In the genomic region with DNA sequence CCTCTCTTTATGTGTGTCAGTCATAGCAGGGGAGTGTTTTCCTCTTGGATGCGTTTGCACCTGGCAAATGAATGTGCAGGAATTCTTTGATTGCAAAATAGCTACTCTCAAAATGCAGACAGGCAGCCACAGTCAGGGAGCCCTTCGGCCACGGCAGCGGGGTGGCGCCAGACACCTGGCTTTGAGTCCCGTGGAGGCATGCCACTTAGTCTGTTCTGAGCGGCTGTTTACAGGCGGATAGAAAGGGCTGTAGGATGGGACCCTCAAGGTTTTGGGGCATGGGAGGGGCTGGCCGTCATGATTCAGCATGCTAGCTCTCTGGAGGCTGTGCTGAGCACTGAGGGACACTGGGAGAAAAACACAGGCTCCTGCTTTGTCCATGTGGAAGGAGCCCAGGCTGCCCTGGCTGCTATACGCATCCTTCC, we compare ENCODE assay signal across 1 cellular context.
TF ChIP-seq lines count a peak whose summit lies in the region.

No MANE protein-coding gene starts in this region.

TF ChIP-seq in HepG2, 621 proteins besides CTCF, POLR2A, EP300 and RAD21 (continued from another document and continues in another):
- TF ChIP-seq NR1H2 (CRISPR knock-in tag; IDR thresholded peaks at IDR 0.05; ENCODE audit: borderline replicate concordance, low read depth): no peak
- TF ChIP-seq JUN (CRISPR knock-in tag; IDR thresholded peaks at IDR 0.05): no peak
- TF ChIP-seq SCMH1 (CRISPR knock-in tag; IDR thresholded peaks at IDR 0.05; ENCODE audit: borderline replicate concordance): no peak
- TF ChIP-seq PHF8 (CRISPR knock-in tag; IDR thresholded peaks at IDR 0.05): no peak
- TF ChIP-seq, protein P1, sequence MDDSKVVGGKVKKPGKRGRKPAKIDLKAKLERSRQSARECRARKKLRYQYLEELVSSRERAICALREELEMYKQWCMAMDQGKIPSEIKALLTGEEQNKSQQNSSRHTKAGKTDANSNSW (CRISPR knock-in tag; IDR thresholded peaks at IDR 0.05; ENCODE audit: borderline replicate concordance): no peak
- no peak for TF ChIP-seq ZNF773 (CRISPR knock-in tag; IDR thresholded peaks at IDR 0.05; ENCODE audit: borderline replicate concordance)
- TF ChIP-seq IKZF1 (IDR thresholded peaks at IDR 0.05): no peak
- TF ChIP-seq, protein P2, sequence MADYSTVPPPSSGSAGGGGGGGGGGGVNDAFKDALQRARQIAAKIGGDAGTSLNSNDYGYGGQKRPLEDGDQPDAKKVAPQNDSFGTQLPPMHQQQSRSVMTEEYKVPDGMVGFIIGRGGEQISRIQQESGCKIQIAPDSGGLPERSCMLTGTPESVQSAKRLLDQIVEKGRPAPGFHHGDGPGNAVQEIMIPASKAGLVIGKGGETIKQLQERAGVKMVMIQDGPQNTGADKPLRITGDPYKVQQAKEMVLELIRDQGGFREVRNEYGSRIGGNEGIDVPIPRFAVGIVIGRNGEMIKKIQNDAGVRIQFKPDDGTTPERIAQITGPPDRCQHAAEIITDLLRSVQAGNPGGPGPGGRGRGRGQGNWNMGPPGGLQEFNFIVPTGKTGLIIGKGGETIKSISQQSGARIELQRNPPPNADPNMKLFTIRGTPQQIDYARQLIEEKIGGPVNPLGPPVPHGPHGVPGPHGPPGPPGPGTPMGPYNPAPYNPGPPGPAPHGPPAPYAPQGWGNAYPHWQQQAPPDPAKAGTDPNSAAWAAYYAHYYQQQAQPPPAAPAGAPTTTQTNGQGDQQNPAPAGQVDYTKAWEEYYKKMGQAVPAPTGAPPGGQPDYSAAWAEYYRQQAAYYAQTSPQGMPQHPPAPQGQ (CRISPR knock-in tag; IDR thresholded peaks at IDR 0.05; ENCODE audit: borderline replicate concordance): no peak
- no peak for TF ChIP-seq ZC3H4 (CRISPR knock-in tag; IDR thresholded peaks at IDR 0.05; ENCODE audit: borderline replicate concordance)
- no peak for TF ChIP-seq CBX5 (CRISPR knock-in tag; IDR thresholded peaks at IDR 0.05; ENCODE audit: borderline replicate concordance)
- TF ChIP-seq FOXK1 (CRISPR knock-in tag; IDR thresholded peaks at IDR 0.05; ENCODE audit: borderline replicate concordance, low read depth): peak; percentile 33; the same call in 1 of the 2 replicates
- no peak for TF ChIP-seq MAFK (conservative IDR thresholded peaks at IDR 0.05 in 1 of 2, IDR thresholded peaks at IDR 0.05 in 1 of 2; ENCODE audit: low read length in 2 of 2)
- no peak for TF ChIP-seq ARNTL (CRISPR knock-in tag; IDR thresholded peaks at IDR 0.05)
- TF ChIP-seq ZNF850 (CRISPR knock-in tag; conservative IDR thresholded peaks at IDR 0.05): no peak
- peak; percentile 65; the same call in 1 of the 2 replicates for TF ChIP-seq ZNF501 (CRISPR knock-in tag; IDR thresholded peaks at IDR 0.05)
- TF ChIP-seq ZBTB21 (CRISPR knock-in tag; IDR thresholded peaks at IDR 0.05): no peak
- TF ChIP-seq, protein P3, sequence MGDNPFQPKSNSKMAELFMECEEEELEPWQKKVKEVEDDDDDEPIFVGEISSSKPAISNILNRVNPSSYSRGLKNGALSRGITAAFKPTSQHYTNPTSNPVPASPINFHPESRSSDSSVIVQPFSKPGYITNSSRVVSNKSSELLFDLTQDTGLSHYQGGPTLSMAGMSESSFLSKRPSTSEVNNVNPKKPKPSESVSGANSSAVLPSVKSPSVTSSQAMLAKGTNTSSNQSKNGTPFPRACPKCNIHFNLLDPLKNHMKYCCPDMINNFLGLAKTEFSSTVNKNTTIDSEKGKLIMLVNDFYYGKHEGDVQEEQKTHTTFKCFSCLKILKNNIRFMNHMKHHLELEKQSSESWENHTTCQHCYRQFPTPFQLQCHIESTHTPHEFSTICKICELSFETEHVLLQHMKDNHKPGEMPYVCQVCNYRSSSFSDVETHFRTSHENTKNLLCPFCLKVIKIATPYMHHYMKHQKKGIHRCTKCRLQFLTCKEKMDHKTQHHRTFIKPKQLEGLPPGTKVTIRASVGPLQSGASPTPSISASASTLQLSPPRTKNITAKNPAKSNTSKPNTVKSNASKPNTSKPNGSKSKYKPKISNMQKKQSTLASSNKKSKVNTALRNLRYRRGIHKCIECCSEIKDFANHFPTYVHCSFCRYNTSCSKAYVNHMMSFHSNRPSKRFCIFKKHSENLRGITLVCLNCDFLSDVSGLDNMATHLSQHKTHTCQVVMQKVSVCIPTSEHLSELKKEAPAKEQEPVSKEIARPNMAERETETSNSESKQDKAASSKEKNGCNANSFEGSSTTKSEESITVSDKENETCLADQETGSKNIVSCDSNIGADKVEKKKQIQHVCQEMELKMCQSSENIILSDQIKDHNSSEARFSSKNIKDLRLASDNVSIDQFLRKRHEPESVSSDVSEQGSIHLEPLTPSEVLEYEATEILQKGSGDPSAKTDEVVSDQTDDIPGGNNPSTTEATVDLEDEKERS (CRISPR knock-in tag; IDR thresholded peaks at IDR 0.05): no peak
- TF ChIP-seq MED8 (CRISPR knock-in tag; IDR thresholded peaks at IDR 0.05; ENCODE audit: insufficient replicate concordance): no peak
- no peak for TF ChIP-seq ZNF720 (CRISPR knock-in tag; IDR thresholded peaks at IDR 0.05)
- no peak for TF ChIP-seq ZSCAN30 (CRISPR knock-in tag; IDR thresholded peaks at IDR 0.05)
- TF ChIP-seq, protein P4, sequence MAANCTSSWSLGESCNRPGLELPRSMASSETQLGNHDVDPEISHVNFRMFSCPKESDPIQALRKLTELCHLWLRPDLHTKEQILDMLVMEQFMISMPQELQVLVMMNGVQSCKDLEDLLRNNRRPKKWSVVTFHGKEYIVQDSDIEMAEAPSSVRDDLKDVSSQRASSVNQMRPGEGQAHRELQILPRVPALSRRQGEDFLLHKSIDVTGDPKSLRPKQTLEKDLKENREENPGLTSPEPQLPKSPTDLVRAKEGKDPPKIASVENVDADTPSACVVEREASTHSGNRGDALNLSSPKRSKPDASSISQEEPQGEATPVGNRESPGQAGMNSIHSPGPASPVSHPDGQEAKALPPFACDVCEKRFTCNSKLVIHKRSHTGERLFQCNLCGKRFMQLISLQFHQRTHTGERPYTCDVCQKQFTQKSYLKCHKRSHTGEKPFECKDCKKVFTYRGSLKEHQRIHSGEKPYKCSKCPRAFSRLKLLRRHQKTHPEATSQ (CRISPR knock-in tag; IDR thresholded peaks at IDR 0.05; ENCODE audit: borderline replicate concordance): no peak
- no peak for TF ChIP-seq HNF4A (CRISPR knock-in tag; IDR thresholded peaks at IDR 0.05)
- no peak for TF ChIP-seq ZSCAN22 (CRISPR knock-in tag; IDR thresholded peaks at IDR 0.05)
- TF ChIP-seq KLF15 (CRISPR knock-in tag; IDR thresholded peaks at IDR 0.05; ENCODE audit: borderline replicate concordance): no peak
- TF ChIP-seq ZZZ3 (CRISPR knock-in tag; IDR thresholded peaks at IDR 0.05; ENCODE audit: borderline replicate concordance): no peak
- no peak for TF ChIP-seq SMARCC2 (IDR thresholded peaks at IDR 0.05)
- no peak for TF ChIP-seq ZNF350 (CRISPR knock-in tag; IDR thresholded peaks at IDR 0.05; ENCODE audit: borderline replicate concordance, low read depth)
- TF ChIP-seq TEAD3 (CRISPR knock-in tag; optimal IDR thresholded peaks at IDR 0.05; ENCODE audit: borderline replicate concordance): peak; percentile 26
- no peak for TF ChIP-seq ZNF615 (CRISPR knock-in tag; IDR thresholded peaks at IDR 0.05; ENCODE audit: borderline replicate concordance)
- TF ChIP-seq AGO2 (optimal IDR thresholded peaks at IDR 0.05; ENCODE audit: low read depth, low read length): no peak
- TF ChIP-seq TSC22D2 (CRISPR knock-in tag; IDR thresholded peaks at IDR 0.05; ENCODE audit: borderline replicate concordance): no peak
- no peak for TF ChIP-seq ZNF326 (CRISPR knock-in tag; IDR thresholded peaks at IDR 0.05; ENCODE audit: borderline replicate concordance)
- TF ChIP-seq, protein P5, sequence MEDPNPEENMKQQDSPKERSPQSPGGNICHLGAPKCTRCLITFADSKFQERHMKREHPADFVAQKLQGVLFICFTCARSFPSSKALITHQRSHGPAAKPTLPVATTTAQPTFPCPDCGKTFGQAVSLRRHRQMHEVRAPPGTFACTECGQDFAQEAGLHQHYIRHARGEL (CRISPR knock-in tag; IDR thresholded peaks at IDR 0.05): no peak
- TF ChIP-seq CAMTA2 (CRISPR knock-in tag; IDR thresholded peaks at IDR 0.05; ENCODE audit: borderline replicate concordance): no peak
- TF ChIP-seq SMAD3 (CRISPR knock-in tag; IDR thresholded peaks at IDR 0.05): peak; percentile 53; the same call in 1 of the 2 replicates
- no peak for TF ChIP-seq MTF2 (CRISPR knock-in tag; IDR thresholded peaks at IDR 0.05; ENCODE audit: borderline replicate concordance)
- TF ChIP-seq, protein P6, sequence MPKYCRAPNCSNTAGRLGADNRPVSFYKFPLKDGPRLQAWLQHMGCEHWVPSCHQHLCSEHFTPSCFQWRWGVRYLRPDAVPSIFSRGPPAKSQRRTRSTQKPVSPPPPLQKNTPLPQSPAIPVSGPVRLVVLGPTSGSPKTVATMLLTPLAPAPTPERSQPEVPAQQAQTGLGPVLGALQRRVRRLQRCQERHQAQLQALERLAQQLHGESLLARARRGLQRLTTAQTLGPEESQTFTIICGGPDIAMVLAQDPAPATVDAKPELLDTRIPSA (CRISPR knock-in tag; IDR thresholded peaks at IDR 0.05; ENCODE audit: borderline replicate concordance): 0 out of 2 replicates have a peak, but pooled peaks have one; percentile 35
- TF ChIP-seq, protein P7, sequence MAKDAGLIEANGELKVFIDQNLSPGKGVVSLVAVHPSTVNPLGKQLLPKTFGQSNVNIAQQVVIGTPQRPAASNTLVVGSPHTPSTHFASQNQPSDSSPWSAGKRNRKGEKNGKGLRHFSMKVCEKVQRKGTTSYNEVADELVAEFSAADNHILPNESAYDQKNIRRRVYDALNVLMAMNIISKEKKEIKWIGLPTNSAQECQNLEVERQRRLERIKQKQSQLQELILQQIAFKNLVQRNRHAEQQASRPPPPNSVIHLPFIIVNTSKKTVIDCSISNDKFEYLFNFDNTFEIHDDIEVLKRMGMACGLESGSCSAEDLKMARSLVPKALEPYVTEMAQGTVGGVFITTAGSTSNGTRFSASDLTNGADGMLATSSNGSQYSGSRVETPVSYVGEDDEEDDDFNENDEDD (CRISPR knock-in tag; IDR thresholded peaks at IDR 0.05; ENCODE audit: borderline replicate concordance): no peak
- peak; percentile 54 for TF ChIP-seq XRCC5 (optimal IDR thresholded peaks at IDR 0.05; ENCODE audit: low read length)
- TF ChIP-seq, protein P8, sequence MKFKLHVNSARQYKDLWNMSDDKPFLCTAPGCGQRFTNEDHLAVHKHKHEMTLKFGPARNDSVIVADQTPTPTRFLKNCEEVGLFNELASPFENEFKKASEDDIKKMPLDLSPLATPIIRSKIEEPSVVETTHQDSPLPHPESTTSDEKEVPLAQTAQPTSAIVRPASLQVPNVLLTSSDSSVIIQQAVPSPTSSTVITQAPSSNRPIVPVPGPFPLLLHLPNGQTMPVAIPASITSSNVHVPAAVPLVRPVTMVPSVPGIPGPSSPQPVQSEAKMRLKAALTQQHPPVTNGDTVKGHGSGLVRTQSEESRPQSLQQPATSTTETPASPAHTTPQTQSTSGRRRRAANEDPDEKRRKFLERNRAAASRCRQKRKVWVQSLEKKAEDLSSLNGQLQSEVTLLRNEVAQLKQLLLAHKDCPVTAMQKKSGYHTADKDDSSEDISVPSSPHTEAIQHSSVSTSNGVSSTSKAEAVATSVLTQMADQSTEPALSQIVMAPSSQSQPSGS (CRISPR knock-in tag; IDR thresholded peaks at IDR 0.05): 0 out of 2 replicates have a peak, but pooled peaks have one; percentile 37
- TF ChIP-seq ZNF431 (CRISPR knock-in tag; IDR thresholded peaks at IDR 0.05; ENCODE audit: borderline replicate concordance, low read depth): no peak
- no peak for TF ChIP-seq ZNF547 (CRISPR knock-in tag; IDR thresholded peaks at IDR 0.05)
- no peak for TF ChIP-seq CENPT (CRISPR knock-in tag; IDR thresholded peaks at IDR 0.05; ENCODE audit: low read depth)
- peak; percentile 49; the same call in 1 of the 2 replicates for TF ChIP-seq BORCS8-MEF2B (CRISPR knock-in tag; IDR thresholded peaks at IDR 0.05)
- no peak for TF ChIP-seq PTBP1 (IDR thresholded peaks at IDR 0.05; ENCODE audit: low read depth, low read length, poor library complexity, severe bottlenecking)
- TF ChIP-seq, protein P9, sequence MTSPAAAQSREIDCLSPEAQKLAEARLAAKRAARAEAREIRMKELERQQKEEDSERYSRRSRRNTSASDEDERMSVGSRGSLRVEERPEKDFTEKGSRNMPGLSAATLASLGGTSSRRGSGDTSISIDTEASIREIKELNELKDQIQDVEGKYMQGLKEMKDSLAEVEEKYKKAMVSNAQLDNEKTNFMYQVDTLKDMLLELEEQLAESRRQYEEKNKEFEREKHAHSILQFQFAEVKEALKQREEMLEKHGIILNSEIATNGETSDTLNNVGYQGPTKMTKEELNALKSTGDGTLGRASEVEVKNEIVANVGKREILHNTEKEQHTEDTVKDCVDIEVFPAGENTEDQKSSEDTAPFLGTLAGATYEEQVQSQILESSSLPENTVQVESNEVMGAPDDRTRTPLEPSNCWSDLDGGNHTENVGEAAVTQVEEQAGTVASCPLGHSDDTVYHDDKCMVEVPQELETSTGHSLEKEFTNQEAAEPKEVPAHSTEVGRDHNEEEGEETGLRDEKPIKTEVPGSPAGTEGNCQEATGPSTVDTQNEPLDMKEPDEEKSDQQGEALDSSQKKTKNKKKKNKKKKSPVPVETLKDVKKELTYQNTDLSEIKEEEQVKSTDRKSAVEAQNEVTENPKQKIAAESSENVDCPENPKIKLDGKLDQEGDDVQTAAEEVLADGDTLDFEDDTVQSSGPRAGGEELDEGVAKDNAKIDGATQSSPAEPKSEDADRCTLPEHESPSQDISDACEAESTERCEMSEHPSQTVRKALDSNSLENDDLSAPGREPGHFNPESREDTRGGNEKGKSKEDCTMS (CRISPR knock-in tag; conservative IDR thresholded peaks at IDR 0.05): no peak
- TF ChIP-seq STAG1 (CRISPR knock-in tag; IDR thresholded peaks at IDR 0.05): peak; percentile 95
- TF ChIP-seq ZMYM4 (CRISPR knock-in tag; IDR thresholded peaks at IDR 0.05): no peak
- peak; percentile 90 for TF ChIP-seq CEBPB (IDR thresholded peaks at IDR 0.05; ENCODE audit: borderline replicate concordance, low read depth, low read length)
- peak; percentile 43; the same call in 1 of the 2 replicates for TF ChIP-seq TARDBP (CRISPR knock-in tag; IDR thresholded peaks at IDR 0.05)
- TF ChIP-seq, protein P10, sequence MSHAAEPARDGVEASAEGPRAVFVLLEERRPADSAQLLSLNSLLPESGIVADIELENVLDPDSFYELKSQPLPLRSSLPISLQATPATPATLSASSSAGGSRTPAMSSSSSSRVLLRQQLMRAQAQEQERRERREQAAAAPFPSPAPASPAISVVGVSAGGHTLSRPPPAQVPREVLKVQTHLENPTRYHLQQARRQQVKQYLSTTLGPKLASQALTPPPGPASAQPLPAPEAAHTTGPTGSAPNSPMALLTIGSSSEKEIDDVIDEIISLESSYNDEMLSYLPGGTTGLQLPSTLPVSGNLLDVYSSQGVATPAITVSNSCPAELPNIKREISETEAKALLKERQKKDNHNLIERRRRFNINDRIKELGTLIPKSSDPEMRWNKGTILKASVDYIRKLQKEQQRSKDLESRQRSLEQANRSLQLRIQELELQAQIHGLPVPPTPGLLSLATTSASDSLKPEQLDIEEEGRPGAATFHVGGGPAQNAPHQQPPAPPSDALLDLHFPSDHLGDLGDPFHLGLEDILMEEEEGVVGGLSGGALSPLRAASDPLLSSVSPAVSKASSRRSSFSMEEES (CRISPR knock-in tag; IDR thresholded peaks at IDR 0.05): no peak
- no peak for TF ChIP-seq TEAD2 (CRISPR knock-in tag; IDR thresholded peaks at IDR 0.05)
- TF ChIP-seq, protein P11, sequence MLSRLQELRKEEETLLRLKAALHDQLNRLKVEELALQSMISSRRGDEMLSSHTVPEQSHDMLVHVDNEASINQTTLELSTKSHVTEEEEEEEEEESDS (CRISPR knock-in tag; IDR thresholded peaks at IDR 0.05; ENCODE audit: borderline replicate concordance): no peak
- no peak for TF ChIP-seq ZNF670 (CRISPR knock-in tag; IDR thresholded peaks at IDR 0.05; ENCODE audit: borderline replicate concordance)
- TF ChIP-seq KMT2A (CRISPR knock-in tag; IDR thresholded peaks at IDR 0.05): no peak
- TF ChIP-seq ZNF343 (CRISPR knock-in tag; IDR thresholded peaks at IDR 0.05): no peak
- no peak for TF ChIP-seq CC2D1A (CRISPR knock-in tag; IDR thresholded peaks at IDR 0.05)
- no peak for TF ChIP-seq ZNF83 (CRISPR knock-in tag; IDR thresholded peaks at IDR 0.05; ENCODE audit: borderline replicate concordance)
